Comparison of ENCODE assay signal across 14 cellular contexts in genomic region chr15:45469429-45469828, GRCh38. TPM values are rescaled to one million over a fixed set of nuclear protein-coding genes. Genes with fewer than 3 reads are reported as not detected.
DNase-seq lines count a peak whose midpoint lies in the region; FAIRE-seq and TF ChIP-seq lines count a peak whose summit lies in the region.
"Had no signal": no experiment of that assay in that cellular context is flagged by ENCODE, and none has a peak within 500 bp of the region (broad histone marks: within the 10 kb centered on the region; RNA-seq: fewer than 3 reads in every experiment).

No MANE protein-coding gene starts in this region.

- DNase-seq in ELF-1 (ENCODE audit: low read depth, low spot score), result peak; percentile 49
- DNase-seq in endothelial cell of umbilical vein (ENCODE audit: low read depth, low spot score), result no peak
- DNase-seq in RKO (ENCODE audit: low spot score), result no peak
- no peak for DNase-seq in GM19239 (ENCODE audit: insufficient read length, low spot score)
- DNase-seq in DMS153 treated with DMSO at 0.1 percent for 48 hours (lab: John Stamatoyannopoulos, UW; ENCODE audit: unreplicated experiment), result no peak
- DNase-seq: BE2C; CD4-positive, CD25-positive, alpha-beta regulatory T cell had no signal

- no peak overlapping the region for H3K9ac ChIP-seq in endothelial cell of umbilical vein (replicated peaks; ENCODE audit: extremely low read depth, insufficient read depth, low read length)

- H3K79me2 ChIP-seq in endothelial cell of umbilical vein (ENCODE audit: control insufficient read depth, insufficient read depth, low read length), result no peaks in the 10 kb centered on the region

- H4K20me1 ChIP-seq in endothelial cell of umbilical vein (replicated peaks; ENCODE audit: control insufficient read depth, extremely low read depth, insufficient read depth, low read length), result no peaks in the 10 kb centered on the region

- no peak for TF ChIP-seq CTCF in endothelial cell of umbilical vein (IDR thresholded peaks at IDR 0.05; ENCODE audit: extremely low read depth in 1 of 2, insufficient read depth in 1 of 2, low read depth in 1 of 2, low read length in 2 of 2)

- FAIRE-seq in endothelial cell of umbilical vein (lab: Jason Lieb, UNC) (peak; percentile 33), GM19239 (lab: Jason Lieb, UNC) (no peak)
- FAIRE-seq: A549, GM12878, GM18507, H1, HepG2 had no signal

- no TSS peak for BruUV-seq in endothelial cell of umbilical vein (replicated peaks; lab: Mats Ljungman, UMichigan)

- CTCF ChIA-PET in endothelial cell of umbilical vein (lab: Charles Lee), result interaction anchor here (1.2 to 2.8 kb wide), 2 partner anchors 142 to 145 kb away, joined by 3 to 12 read pairs; no protein-coding TSS in a partner anchor

- no peaks in the 10 kb centered on the region for H3K9me1 ChIP-seq in endothelial cell of umbilical vein (replicated peaks; ENCODE audit: control insufficient read depth, extremely low read depth, insufficient read depth, low read length)

- no peak overlapping the region for H3K4me2 ChIP-seq in endothelial cell of umbilical vein (ENCODE audit: insufficient read depth, low read length)
- H3K4me2 ChIP-seq: A549 had no signal

- H3K27me3 ChIP-seq in endothelial cell of umbilical vein (ENCODE audit: control insufficient read depth in 2 of 2, insufficient read depth in 2 of 2, low read length in 2 of 2), result peaks cover 10 to 18% of the 10 kb centered on the region in 2 experiments
- H3K27me3 ChIP-seq: BE2C had no signal

- POLR2A ChIA-PET in endothelial cell of umbilical vein (lab: Charles Lee), result interaction anchor here (0.6 kb wide), 1 partner anchor 477 kb away, joined by 4 read pairs; no protein-coding TSS in a partner anchor

- H3K36me3 ChIP-seq in endothelial cell of umbilical vein (ENCODE audit: control insufficient read depth in 2 of 2, extremely low read depth in 1 of 2, insufficient read depth in 2 of 2, low read length in 2 of 2), result no peaks in the 10 kb centered on the region
- H3K36me3 ChIP-seq: BE2C, HAP-1 had no signal

- no peak for TF ChIP-seq POLR2A in endothelial cell of umbilical vein (IDR thresholded peaks at IDR 0.05; ENCODE audit: low read depth, low read length)

- intact Hi-C loops in endothelial cell of umbilical vein (cut with micrococcal nuclease), result no loop called here

- H2AFZ ChIP-seq in endothelial cell of umbilical vein (ENCODE audit: low read depth, low read length), result no peak overlapping the region

- H3K4me3 ChIP-seq in endothelial cell of umbilical vein (replicated peaks in 1 of 3; ENCODE audit: insufficient read depth in 1 of 3, low read depth in 1 of 3, low read length in 3 of 3), result no peak overlapping the region
- H3K4me3 ChIP-seq: A549, GM12878, HAP-1 had no signal

- no peaks in the 10 kb centered on the region for H3K4me1 ChIP-seq in endothelial cell of umbilical vein (ENCODE audit: control insufficient read depth, extremely low read depth, insufficient read depth, low read length)
- H3K4me1 ChIP-seq: A549, BE2C had no signal

- no peaks in the 10 kb centered on the region for H3K9me3 ChIP-seq in endothelial cell of umbilical vein (replicated peaks; ENCODE audit: control insufficient read depth, insufficient read depth, low read length)
- H3K9me3 ChIP-seq: A549, BE2C, HAP-1 had no signal

- H3K27ac ChIP-seq in angular gyrus (ENCODE audit: low read depth, low read length) (peak overlapping the region; percentile 63), endothelial cell of umbilical vein (ENCODE audit: insufficient read depth, low read depth, low read length) (no peak overlapping the region)
- H3K27ac ChIP-seq: A549 had no signal

- dilution Hi-C loops in endothelial cell of umbilical vein (cut with MboI; ENCODE audit: extremely low pct_ligation_motif_present, low sequenced_read_pairs), result no loop called here

TF ChIP-seq in endothelial cell of umbilical vein, 7 proteins besides CTCF, POLR2A, EP300 and RAD21:
- TF ChIP-seq MYC (IDR thresholded peaks at IDR 0.05; ENCODE audit: low read depth, low read length) (no peak), POLR2AphosphoS5 (IDR thresholded peaks at IDR 0.05; ENCODE audit: insufficient read depth, low read depth, low read length) (no peak), GATA2 (IDR thresholded peaks at IDR 0.05; ENCODE audit: insufficient read depth, insufficient read length, low read depth, low read length) (no peak), EZH2 (IDR thresholded peaks at IDR 0.05; ENCODE audit: borderline replicate concordance, low read depth, low read length, severe bottlenecking) (no peak), FOS (IDR thresholded peaks at IDR 0.05; ENCODE audit: borderline replicate concordance, insufficient read depth, low read length) (no peak), MAX (IDR thresholded peaks at IDR 0.05; ENCODE audit: insufficient read depth, insufficient read length) (no peak), JUN (IDR thresholded peaks at IDR 0.05; ENCODE audit: borderline replicate concordance, insufficient read depth, insufficient read length, low read depth) (no peak)
TF ChIP-seq in endothelial cell of umbilical vein: peak in this region for 0.

RNA-seq across cellular contexts. Expression of gene SLC30A4, which starts 53.1 kb away (rescaled TPM):
- total RNA-seq in endothelial cell of umbilical vein, result 3.8 and 3.9 TPM in 2 replicates
- 2.4 and 2.7 TPM in 2 replicates for polyA plus RNA-seq in endothelial cell of umbilical vein
- 2.2 and 2.3 TPM in 2 replicates for polyA plus RNA-seq in endothelial cell of umbilical vein (2011; cell fraction: cytosol; rRNA removed)
- polyA plus RNA-seq in endothelial cell of umbilical vein (2011; cell fraction: nucleus; rRNA removed), result 1.5 and 1.8 TPM in 2 replicates
- 3.3 and 3.4 TPM in 2 replicates for polyA plus RNA-seq in endothelial cell of umbilical vein (2012)
- 6.1 and 7.0 TPM in 2 replicates for polyA minus RNA-seq in endothelial cell of umbilical vein
- 1.0 TPM for polyA minus RNA-seq in endothelial cell of umbilical vein (2011; cell fraction: cytosol; rRNA and poly(A)+ RNA removed)
- 2.6 and 3.6 TPM in 2 replicates for polyA minus RNA-seq in endothelial cell of umbilical vein (2011; cell fraction: nucleus; rRNA and poly(A)+ RNA removed)
